Comparison of ENCODE assay signal across 21 cellular contexts in genomic region chr14:33454022-33454645, GRCh38.
DNase-seq lines count a peak whose midpoint lies in the region; ATAC-seq, FAIRE-seq and TF ChIP-seq lines count a peak whose summit lies in the region.
"Had no signal": no experiment of that assay in that cellular context is flagged by ENCODE, and none has a peak within 500 bp of the region (broad histone marks: within the 10 kb centered on the region; RNA-seq: fewer than 3 reads in every experiment).

No MANE protein-coding gene starts in this region.

- no peak overlapping the region for H3K4ac ChIP-seq in mesenchymal stem cell (ENCODE audit: low read depth in 1 of 2, low read length in 2 of 2)

- intact Hi-C loops in vagina (cut with DNase I) = no loop called here

- no peak for TF ChIP-seq CTCF in vagina (IDR thresholded peaks at IDR 0.05)

- peak overlapping the region in 6 of 11 experiments; percentile 1 to 36 (median 10); a peak in 4 of 22 replicates for H3K4me2 ChIP-seq in BLaER1 treated with 17β-estradiol and CSF1 and Interleukin-3, amounts not matched to agents 10 nM and 100 nM
- H3K4me2 ChIP-seq in Karpas-422 (ENCODE audit: low read depth, low read length, poor library complexity, severe bottlenecking) (no peak overlapping the region), mesenchymal stem cell (ENCODE audit: low read length, poor library complexity, severe bottlenecking) (no peak overlapping the region)

- H3K36me3 ChIP-seq in BLaER1 treated with 17β-estradiol and CSF1 and Interleukin-3, amounts not matched to agents 10 nM and 100 nM = no peaks in the 10 kb centered on the region
- H3K36me3 ChIP-seq in Karpas-422 (ENCODE audit: insufficient read depth, low read length) = no peaks in the 10 kb centered on the region
- no peaks in the 10 kb centered on the region for H3K36me3 ChIP-seq in mesenchymal stem cell (ENCODE audit: control insufficient read depth in 1 of 2, insufficient read depth in 2 of 2, low read depth in 1 of 2, low read length in 2 of 2)
- H3K36me3 ChIP-seq in vagina = no peaks in the 10 kb centered on the region
- H3K36me3 ChIP-seq: heart left ventricle, Peyer's patch, suprapubic skin had no signal

- H3K4me1 ChIP-seq in BLaER1 treated with 17β-estradiol and CSF1 and Interleukin-3, amounts not matched to agents 10 nM and 100 nM = peaks cover 0 to 7% (median 0%) of the 10 kb centered on the region in 10 experiments; a peak in 1 of 20 replicates
- H3K4me1 ChIP-seq in Karpas-422 (ENCODE audit: low read length) = peaks cover 5% of the 10 kb centered on the region; the same call in 1 of the 2 replicates
- H3K4me1 ChIP-seq in mesenchymal stem cell (ENCODE audit: control insufficient read depth, insufficient read depth, low read depth, low read length) = no peaks in the 10 kb centered on the region
- peaks cover 13% of the 10 kb centered on the region for H3K4me1 ChIP-seq in vagina
- H3K4me1 ChIP-seq: body of pancreas had no signal

- DNase-seq in Karpas-422 = no peak
- DNase-seq in mesenchymal stem cell = no peak
- no peak for DNase-seq in midbrain (lab: John Stamatoyannopoulos, UW)
- DNase-seq in vagina (ENCODE audit: extremely low spot score in 2 of 2) = no peak
- DNase-seq: activated CD4-positive, alpha-beta T cell treated with anti-CD3 and anti-CD28 coated beads, Interleukin-2, amount 50 U/mL, for 1 hour; activated CD8-positive, alpha-beta memory T cell treated with anti-CD3 and anti-CD28 coated beads, Interleukin-2, amount 50 U/mL, for 48 hours; activated naive CD8-positive, alpha-beta T cell treated with anti-CD3 and anti-CD28 coated beads, Interleukin-2, amount 10 ng/mL, durations not matched to agents 7 days and 5 days; body of pancreas; CD8-positive, alpha-beta T cell; DMS153; heart left ventricle; NCI-H446; Peyer's patch had no signal

- peak overlapping the region in 1 of 11 experiments; percentile 17; a peak in 1 of 22 replicates for H3K27ac ChIP-seq in BLaER1 treated with 17β-estradiol and CSF1 and Interleukin-3, amounts not matched to agents 10 nM and 100 nM
- H3K27ac ChIP-seq in Karpas-422 (ENCODE audit: low read length) = no peak overlapping the region
- no peak overlapping the region for H3K27ac ChIP-seq in mesenchymal stem cell (ENCODE audit: low read length, poor library complexity, severe bottlenecking)
- H3K27ac ChIP-seq in vagina = no peak overlapping the region
- H3K27ac ChIP-seq: body of pancreas, coronary artery, suprapubic skin had no signal

- no peaks in the 10 kb centered on the region; a peak in 1 of 22 replicates for H4K20me1 ChIP-seq in BLaER1 treated with 17β-estradiol and CSF1 and Interleukin-3, amounts not matched to agents 10 nM and 100 nM
- no peaks in the 10 kb centered on the region for H4K20me1 ChIP-seq in Karpas-422 (ENCODE audit: insufficient read depth, low read depth, low read length)

- H4K91ac ChIP-seq in mesenchymal stem cell (ENCODE audit: low read length) = no peak overlapping the region

- no peaks in the 10 kb centered on the region for H3K27me3 ChIP-seq in BLaER1 treated with 17β-estradiol and CSF1 and Interleukin-3, amounts not matched to agents 10 nM and 100 nM
- H3K27me3 ChIP-seq in Karpas-422 (ENCODE audit: low read length) = no peaks in the 10 kb centered on the region
- no peaks in the 10 kb centered on the region for H3K27me3 ChIP-seq in mesenchymal stem cell (ENCODE audit: control insufficient read depth in 1 of 2, insufficient read depth in 1 of 2, low read length in 2 of 2)
- no peaks in the 10 kb centered on the region for H3K27me3 ChIP-seq in vagina
- H3K27me3 ChIP-seq: body of pancreas, heart left ventricle, Peyer's patch, suprapubic skin had no signal

- H3K79me2 ChIP-seq in Karpas-422 (ENCODE audit: low read length) = no peaks in the 10 kb centered on the region

- no peak overlapping the region for H3K23ac ChIP-seq in mesenchymal stem cell (ENCODE audit: low read length in 2 of 2)

- WGBS in mesenchymal stem cell = 60% methylated on average over 1 of the region's 1 CpG

- no peaks in the 10 kb centered on the region for H3K9me2 ChIP-seq in Karpas-422 (replicated peaks; ENCODE audit: insufficient read depth, low read length)

- ATAC-seq in GM19467 (IDR thresholded peaks at IDR 0.05; ENCODE audit: unreplicated experiment) (no peak), GM21737 (IDR thresholded peaks at IDR 0.05; ENCODE audit: unreplicated experiment) (no peak)
- ATAC-seq: body of pancreas; CD8-positive, alpha-beta T cell; heart left ventricle had no signal

- H2BK5ac ChIP-seq in mesenchymal stem cell (ENCODE audit: low read depth, low read length, poor library complexity, severe bottlenecking) = no peak overlapping the region

- no peak overlapping the region for H3K4me3 ChIP-seq in BLaER1 treated with 17β-estradiol and CSF1 and Interleukin-3, amounts not matched to agents 10 nM and 100 nM
- H3K4me3 ChIP-seq in Karpas-422 (ENCODE audit: low read length) = no peak overlapping the region
- peak overlapping the region in 1 of 2 experiments; percentile 60 for H3K4me3 ChIP-seq in mesenchymal stem cell (ENCODE audit: insufficient read depth in 1 of 2, low read depth in 1 of 2, low read length in 2 of 2)
- no peak overlapping the region for H3K4me3 ChIP-seq in vagina
- H3K4me3 ChIP-seq: body of pancreas, coronary artery, heart left ventricle, Peyer's patch, suprapubic skin had no signal

- no peak overlapping the region for H2BK12ac ChIP-seq in mesenchymal stem cell (ENCODE audit: low read length in 2 of 2)

- no peak overlapping the region for H3K14ac ChIP-seq in mesenchymal stem cell (ENCODE audit: low read length in 2 of 2)

- no peaks in the 10 kb centered on the region for H3K79me1 ChIP-seq in mesenchymal stem cell (replicated peaks; ENCODE audit: low read length, poor library complexity, severe bottlenecking)

- peak; percentile 95 for FAIRE-seq in colon (lab: Jason Lieb, UNC)
- FAIRE-seq: G401.6, urothelium cell line had no signal

- no peak overlapping the region for H3K9ac ChIP-seq in BLaER1 treated with 17β-estradiol and CSF1 and Interleukin-3, amounts not matched to agents 10 nM and 100 nM
- H3K9ac ChIP-seq in Karpas-422 (ENCODE audit: low read length) = no peak overlapping the region
- peak overlapping the region; percentile 71 for H3K9ac ChIP-seq in mesenchymal stem cell (ENCODE audit: low read length)

- no peak overlapping the region for H2BK15ac ChIP-seq in mesenchymal stem cell (ENCODE audit: low read depth, poor library complexity, severe bottlenecking)

- H2BK120ac ChIP-seq in mesenchymal stem cell (ENCODE audit: low read depth, low read length) = no peak overlapping the region

- no peak overlapping the region for H4K8ac ChIP-seq in mesenchymal stem cell (ENCODE audit: low read length)

- no peak overlapping the region for H2AK5ac ChIP-seq in mesenchymal stem cell (ENCODE audit: low read length, severe bottlenecking)

- H3K9me3 ChIP-seq in BLaER1 treated with 17β-estradiol and CSF1 and Interleukin-3, amounts not matched to agents 10 nM and 100 nM (replicated peaks in 1 of 11) = no peaks in the 10 kb centered on the region
- H3K9me3 ChIP-seq in Karpas-422 (ENCODE audit: low read length) (no peaks in the 10 kb centered on the region), mesenchymal stem cell (ENCODE audit: control insufficient read depth, low read length) (no peaks in the 10 kb centered on the region), vagina (no peaks in the 10 kb centered on the region)
- H3K9me3 ChIP-seq: body of pancreas, heart left ventricle, Peyer's patch, suprapubic skin had no signal

- H2AFZ ChIP-seq in Karpas-422 (ENCODE audit: low read length) (peak overlapping the region; percentile 14), mesenchymal stem cell (ENCODE audit: low read depth, low read length) (no peak overlapping the region)

- H3K18ac ChIP-seq in mesenchymal stem cell (ENCODE audit: low read depth in 1 of 2, low read length in 2 of 2) = peak overlapping the region; percentile 32 to 52

- TF ChIP-seq POLR2A in vagina (IDR thresholded peaks at IDR 0.05) = no peak

Comparison
In these comparisons a context has a peak if more than half of its experiments do, and no peak if none do; other contexts are left out.
1. H3K4me2 ChIP-seq: peak in BLaER1 treated with 17β-estradiol and CSF1 and Interleukin-3, amounts not matched to agents 10 nM and 100 nM (6 of 11); none in Karpas-422 (single experiment) and mesenchymal stem cell (single experiment).